1 cellular context compared by ENCODE assay signal in genomic region chr10:11898372-11899066, GRCh38.
TF ChIP-seq lines count a peak whose summit lies in the region.

No MANE protein-coding gene starts in this region.

TF ChIP-seq in K562, 482 proteins besides CTCF, POLR2A, EP300 and RAD21 (continued from another document and continues in another):
- TF ChIP-seq TEAD4 (IDR thresholded peaks at IDR 0.05; ENCODE audit: low read length), result peak; percentile 73
- TF ChIP-seq TEAD4 (CRISPR knock-in tag; IDR thresholded peaks at IDR 0.05; ENCODE audit: borderline replicate concordance), result no peak
- no peak for TF ChIP-seq ZNF24 (IDR thresholded peaks at IDR 0.05)
- TF ChIP-seq LCOR (CRISPR knock-in tag; IDR thresholded peaks at IDR 0.05), result peak; percentile 37; the same call in 1 of the 2 replicates
- peak; percentile 89 for TF ChIP-seq GABPA (tag; conservative IDR thresholded peaks at IDR 0.05; ENCODE audit: low read depth)
- TF ChIP-seq ZBTB33 (CRISPR knock-in tag; IDR thresholded peaks at IDR 0.05), result peak; percentile 63; the same call in 1 of the 2 replicates
- no peak for TF ChIP-seq SAFB (IDR thresholded peaks at IDR 0.05; ENCODE audit: borderline replicate concordance, low read depth, low read length)
- peak; percentile 48 for TF ChIP-seq TAF7 (tag; IDR thresholded peaks at IDR 0.05)
- peak; percentile 70 for TF ChIP-seq HMBOX1 (IDR thresholded peaks at IDR 0.05)
- no peak for TF ChIP-seq MTF1 (CRISPR knock-in tag; IDR thresholded peaks at IDR 0.05; ENCODE audit: borderline replicate concordance)
- 0 out of 2 replicates have a peak, but pooled peaks have one; percentile 10 for TF ChIP-seq CREB5 (CRISPR knock-in tag; IDR thresholded peaks at IDR 0.05)
- TF ChIP-seq MEF2D (tag; conservative IDR thresholded peaks at IDR 0.05; ENCODE audit: low read depth), result peak; percentile 68
- peak; percentile 46; the same call in 1 of the 2 replicates for TF ChIP-seq CEBPG (CRISPR knock-in tag; IDR thresholded peaks at IDR 0.05)
- TF ChIP-seq CEBPG (tag; conservative IDR thresholded peaks at IDR 0.05 in 1 of 2, IDR thresholded peaks at IDR 0.05 in 1 of 2), result no peak
- TF ChIP-seq NR1H2 (CRISPR knock-in tag; IDR thresholded peaks at IDR 0.05), result peak; percentile 24
- TF ChIP-seq JUN (IDR thresholded peaks at IDR 0.05; ENCODE audit: borderline replicate concordance, low read depth, low read length), result 0 out of 2 replicates have a peak, but pooled peaks have one; percentile 5
- TF ChIP-seq JUN (CRISPR knock-in tag; IDR thresholded peaks at IDR 0.05; ENCODE audit: borderline replicate concordance), result peak; percentile 85; the same call in 1 of the 2 replicates
- peak; percentile 89 for TF ChIP-seq SMARCA4 (IDR thresholded peaks at IDR 0.05)
- no peak; the same call in 1 of the 2 replicates for TF ChIP-seq KLF6 (CRISPR knock-in tag; IDR thresholded peaks at IDR 0.05; ENCODE audit: borderline replicate concordance)
- peak; percentile 93 for TF ChIP-seq ARID1B (IDR thresholded peaks at IDR 0.05)
- peak; percentile 82 for TF ChIP-seq TAF1 (IDR thresholded peaks at IDR 0.05; ENCODE audit: control insufficient read depth, extremely low read depth, insufficient read depth, low read length, severe bottlenecking)
- TF ChIP-seq MYNN (IDR thresholded peaks at IDR 0.05), result peak; percentile 75
- no peak for TF ChIP-seq MYNN (CRISPR knock-in tag; IDR thresholded peaks at IDR 0.05)
- TF ChIP-seq ZNF232 (CRISPR knock-in tag; IDR thresholded peaks at IDR 0.05), result no peak
- TF ChIP-seq KLF13 (tag; IDR thresholded peaks at IDR 0.05; ENCODE audit: borderline replicate concordance, low read depth), result peak; percentile 65; the same call in 1 of the 2 replicates
- no peak for TF ChIP-seq CHD4 (IDR thresholded peaks at IDR 0.05; ENCODE audit: insufficient read depth, insufficient replicate concordance, low read depth, low read length, poor library complexity, severe bottlenecking)
- TF ChIP-seq BRD4 (IDR thresholded peaks at IDR 0.05), result peak; percentile 92; the same call in 1 of the 2 replicates
- peak; percentile 83 for TF ChIP-seq GTF2F1 (IDR thresholded peaks at IDR 0.05; ENCODE audit: low read depth, low read length)
- TF ChIP-seq NFE2 (IDR thresholded peaks at IDR 0.05; ENCODE audit: low read depth), result 0 out of 2 replicates have a peak, but pooled peaks have one; percentile 6
- TF ChIP-seq NEUROD1 (IDR thresholded peaks at IDR 0.05; ENCODE audit: borderline replicate concordance, low read depth, low read length, partially characterized antibody), result peak; percentile 81
- TF ChIP-seq DPF2 (IDR thresholded peaks at IDR 0.05), result peak; percentile 87
- peak; percentile 90 for TF ChIP-seq ZBED1 (IDR thresholded peaks at IDR 0.05)
- peak; percentile 88 for TF ChIP-seq ETS1 (conservative IDR thresholded peaks at IDR 0.05; ENCODE audit: control insufficient read depth, low read depth, low read length)
- TF ChIP-seq TCF3 (CRISPR knock-in tag; IDR thresholded peaks at IDR 0.05), result peak; percentile 88
- no peak for TF ChIP-seq SMARCA5 (IDR thresholded peaks at IDR 0.05)
- peak; percentile 90 for TF ChIP-seq POLR2G (IDR thresholded peaks at IDR 0.05; ENCODE audit: low read depth, low read length)
- peak; percentile 44 for TF ChIP-seq GTF2B (IDR thresholded peaks at IDR 0.05; ENCODE audit: extremely low read depth, insufficient read length)
- TF ChIP-seq ZNF583 (CRISPR knock-in tag; IDR thresholded peaks at IDR 0.05), result peak; percentile 47; the same call in 1 of the 2 replicates
- TF ChIP-seq L3MBTL2 (IDR thresholded peaks at IDR 0.05), result peak; percentile 83
- TF ChIP-seq ZMIZ1 (IDR thresholded peaks at IDR 0.05; ENCODE audit: low read depth in 2 of 2, low read length in 2 of 2), result peak in 1 of 2 experiments; percentile 85; a peak in 2 of 4 replicates
- peak; percentile 28 to 58; a peak in 2 of 4 replicates for TF ChIP-seq ARNT (IDR thresholded peaks at IDR 0.05)
- 0 out of 2 replicates have a peak, but pooled peaks have one; percentile 9 for TF ChIP-seq GATAD2A (IDR thresholded peaks at IDR 0.05)
- peak; percentile 58 for TF ChIP-seq FOSL1 (tag; conservative IDR thresholded peaks at IDR 0.05)
- TF ChIP-seq ZNF395 (CRISPR knock-in tag; IDR thresholded peaks at IDR 0.05), result peak; percentile 83
- TF ChIP-seq PURB (CRISPR knock-in tag; IDR thresholded peaks at IDR 0.05; ENCODE audit: low read depth), result no peak
- TF ChIP-seq PRDM10 (IDR thresholded peaks at IDR 0.05; ENCODE audit: partially characterized antibody), result peak; percentile 71
- peak; percentile 71 for TF ChIP-seq MYC (IDR thresholded peaks at IDR 0.05; ENCODE audit: low read depth, low read length)
- no peak for TF ChIP-seq MYC (CRISPR knock-in tag; IDR thresholded peaks at IDR 0.05; ENCODE audit: borderline replicate concordance, low read depth)
- TF ChIP-seq RBFOX2 (IDR thresholded peaks at IDR 0.05; ENCODE audit: low read depth, low read length), result peak; percentile 92
- TF ChIP-seq MNT (conservative IDR thresholded peaks at IDR 0.05), result peak in 1 of 2 experiments; percentile 76; a peak in 2 of 4 replicates
- TF ChIP-seq BRD9 (IDR thresholded peaks at IDR 0.05; ENCODE audit: low read depth, partially characterized antibody), result peak; percentile 79
- TF ChIP-seq FOXK2 (conservative IDR thresholded peaks at IDR 0.05 in 1 of 2, IDR thresholded peaks at IDR 0.05 in 1 of 2; ENCODE audit: low read depth in 2 of 2), result peak; percentile 16 to 17; a peak in 2 of 4 replicates
